8 cellular contexts compared by ENCODE assay signal in the genomic region with DNA sequence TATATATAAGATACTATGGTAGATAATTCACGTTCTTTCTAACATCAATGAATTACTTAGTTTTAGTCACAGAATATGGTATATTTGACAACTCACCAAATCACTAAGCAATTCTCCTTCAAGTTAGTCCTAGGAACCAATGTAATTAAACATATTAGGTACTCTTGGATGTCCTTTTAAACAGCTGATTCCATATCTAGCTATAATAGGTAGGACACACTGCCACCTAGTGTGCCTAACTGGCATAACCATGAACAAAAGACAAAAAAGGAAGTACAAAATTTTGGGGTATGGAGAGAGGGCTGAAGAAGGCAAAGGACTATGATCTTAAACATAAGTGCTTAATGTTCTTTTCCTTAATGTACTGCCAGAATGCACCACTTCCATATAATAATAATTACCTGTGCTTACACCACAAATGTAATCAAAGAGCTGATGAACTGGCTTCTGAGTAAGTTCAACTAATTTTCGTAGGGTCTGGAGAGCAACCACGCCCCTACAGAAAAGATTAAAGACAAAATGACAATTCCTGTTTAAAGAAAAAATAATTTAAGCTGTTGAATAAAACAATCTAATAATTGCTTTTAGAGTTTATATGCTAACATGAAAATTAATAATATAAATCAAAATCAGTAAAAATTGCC. TPM values are rescaled to one million over a fixed set of nuclear protein-coding genes. Genes with fewer than 3 reads are reported as not detected.
DNase-seq lines count a peak whose midpoint lies in the region; ATAC-seq and TF ChIP-seq lines count a peak whose summit lies in the region.

No MANE protein-coding gene starts in this region.

- in situ Hi-C loops in GM13976 (cut with MboI; ENCODE audit: low sequenced_read_pairs, unreplicated experiment), result no loop called here

- H3K27ac Mint-ChIP-seq in WTC11, result no peak overlapping the region
- no peak overlapping the region for H3K27ac Mint-ChIP-seq in naive thymus-derived CD8-positive, alpha-beta T cell

- H3K27me3 ChIP-seq in vagina, result no peaks in the 10 kb centered on the region

- H3K4me1 Mint-ChIP-seq in WTC11, result no peaks in the 10 kb centered on the region
- H3K4me1 Mint-ChIP-seq in naive thymus-derived CD8-positive, alpha-beta T cell, result peaks cover 0 to 17% (median 6%) of the 10 kb centered on the region in 4 donors

- no peak overlapping the region for H3K4me3 Mint-ChIP-seq in WTC11
- H3K4me3 Mint-ChIP-seq in naive thymus-derived CD8-positive, alpha-beta T cell, result no peak overlapping the region

- no peak for TF ChIP-seq POLR2A in vagina (IDR thresholded peaks at IDR 0.05)

- no peaks in the 10 kb centered on the region for H3K9me3 Mint-ChIP-seq in WTC11
- no peaks in the 10 kb centered on the region for H3K9me3 Mint-ChIP-seq in naive thymus-derived CD8-positive, alpha-beta T cell

- CTCF ChIA-PET in WTC11 (lab: Charles Lee), result interaction anchor here (0.5 to 2.2 kb wide), 26 partner anchors 8 to 668 kb away, joined by 3 to 16 read pairs (median 4); a partner anchor contains a TSS

- no peak overlapping the region for H3K27ac ChIP-seq in vagina

- TF ChIP-seq CTCF in GM13976 (IDR thresholded peaks at IDR 0.05; ENCODE audit: borderline replicate concordance, control extremely low read depth, extremely low read depth, insufficient read depth, missing control alignments) (peak; percentile 66), WTC11 (IDR thresholded peaks at IDR 0.05) (peak; percentile 75), vagina (IDR thresholded peaks at IDR 0.05) (peak; percentile 57 to 75 (median 61))

- no peak overlapping the region for H3K4me3 ChIP-seq in vagina

- intact Hi-C loops in vagina (cut with DNase I), result loop anchor here (5.0 kb wide), 1 partner anchor 315 kb away; no protein-coding TSS in a partner anchor

- DNase-seq in AG08395 (ENCODE audit: low spot score), result peak; percentile 56
- peak; percentile 64 for DNase-seq in GM13976 (ENCODE audit: low spot score)
- DNase-seq in NCI-H2196 (lab: John Stamatoyannopoulos, UW; ENCODE audit: unreplicated experiment), result peak; percentile 82
- DNase-seq in WTC11 (ENCODE audit: low spot score), result peak; percentile 48
- DNase-seq in epidermal melanocyte (ENCODE audit: insufficient read length, low spot score), result peak; percentile 71
- DNase-seq in naive thymus-derived CD8-positive, alpha-beta T cell, result peak; percentile 14 to 73 (median 58)
- DNase-seq in vagina (ENCODE audit: extremely low spot score in 2 of 2), result no peak

- no peaks in the 10 kb centered on the region for H3K9me3 ChIP-seq in vagina

- H3K36me3 Mint-ChIP-seq in WTC11, result peaks cover 8% of the 10 kb centered on the region
- H3K36me3 Mint-ChIP-seq in naive thymus-derived CD8-positive, alpha-beta T cell, result peaks cover 6 to 53% (median 7%) of the 10 kb centered on the region in 3 donors

- H3K36me3 ChIP-seq in vagina, result peaks cover 0 to 18% of the 10 kb centered on the region in 2 donors

- POLR2A ChIA-PET in WTC11 (lab: Charles Lee), result no interaction called here
- POLR2A ChIA-PET in naive thymus-derived CD8-positive, alpha-beta T cell (lab: Charles Lee), result interaction anchor here (0.6 to 2.8 kb wide), 4 partner anchors 38 to 115 kb away, joined by 3 to 24 read pairs (median 5); a partner anchor contains a TSS

- H3K4me1 ChIP-seq in vagina, result no peaks in the 10 kb centered on the region

- ATAC-seq in HG03139 (IDR thresholded peaks at IDR 0.05; ENCODE audit: unreplicated experiment) (peak; percentile 73), WTC11 (peak; percentile 77)
- ATAC-seq in naive thymus-derived CD8-positive, alpha-beta T cell, result peak; percentile 81

- H3K27me3 Mint-ChIP-seq in WTC11 (ENCODE audit: low read depth), result no peaks in the 10 kb centered on the region
- no peaks in the 10 kb centered on the region for H3K27me3 Mint-ChIP-seq in naive thymus-derived CD8-positive, alpha-beta T cell

TF ChIP-seq in WTC11, 78 proteins besides CTCF, POLR2A, EP300 and RAD21 (continues in another document):
- TF ChIP-seq, protein P1, sequence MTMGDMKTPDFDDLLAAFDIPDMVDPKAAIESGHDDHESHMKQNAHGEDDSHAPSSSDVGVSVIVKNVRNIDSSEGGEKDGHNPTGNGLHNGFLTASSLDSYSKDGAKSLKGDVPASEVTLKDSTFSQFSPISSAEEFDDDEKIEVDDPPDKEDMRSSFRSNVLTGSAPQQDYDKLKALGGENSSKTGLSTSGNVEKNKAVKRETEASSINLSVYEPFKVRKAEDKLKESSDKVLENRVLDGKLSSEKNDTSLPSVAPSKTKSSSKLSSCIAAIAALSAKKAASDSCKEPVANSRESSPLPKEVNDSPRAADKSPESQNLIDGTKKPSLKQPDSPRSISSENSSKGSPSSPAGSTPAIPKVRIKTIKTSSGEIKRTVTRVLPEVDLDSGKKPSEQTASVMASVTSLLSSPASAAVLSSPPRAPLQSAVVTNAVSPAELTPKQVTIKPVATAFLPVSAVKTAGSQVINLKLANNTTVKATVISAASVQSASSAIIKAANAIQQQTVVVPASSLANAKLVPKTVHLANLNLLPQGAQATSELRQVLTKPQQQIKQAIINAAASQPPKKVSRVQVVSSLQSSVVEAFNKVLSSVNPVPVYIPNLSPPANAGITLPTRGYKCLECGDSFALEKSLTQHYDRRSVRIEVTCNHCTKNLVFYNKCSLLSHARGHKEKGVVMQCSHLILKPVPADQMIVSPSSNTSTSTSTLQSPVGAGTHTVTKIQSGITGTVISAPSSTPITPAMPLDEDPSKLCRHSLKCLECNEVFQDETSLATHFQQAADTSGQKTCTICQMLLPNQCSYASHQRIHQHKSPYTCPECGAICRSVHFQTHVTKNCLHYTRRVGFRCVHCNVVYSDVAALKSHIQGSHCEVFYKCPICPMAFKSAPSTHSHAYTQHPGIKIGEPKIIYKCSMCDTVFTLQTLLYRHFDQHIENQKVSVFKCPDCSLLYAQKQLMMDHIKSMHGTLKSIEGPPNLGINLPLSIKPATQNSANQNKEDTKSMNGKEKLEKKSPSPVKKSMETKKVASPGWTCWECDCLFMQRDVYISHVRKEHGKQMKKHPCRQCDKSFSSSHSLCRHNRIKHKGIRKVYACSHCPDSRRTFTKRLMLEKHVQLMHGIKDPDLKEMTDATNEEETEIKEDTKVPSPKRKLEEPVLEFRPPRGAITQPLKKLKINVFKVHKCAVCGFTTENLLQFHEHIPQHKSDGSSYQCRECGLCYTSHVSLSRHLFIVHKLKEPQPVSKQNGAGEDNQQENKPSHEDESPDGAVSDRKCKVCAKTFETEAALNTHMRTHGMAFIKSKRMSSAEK (CRISPR knock-in tag; IDR thresholded peaks at IDR 0.05; ENCODE audit: borderline replicate concordance), result no peak
- TF ChIP-seq PRRX2 (CRISPR knock-in tag; IDR thresholded peaks at IDR 0.05) (no peak), TCF7 (CRISPR knock-in tag; IDR thresholded peaks at IDR 0.05; ENCODE audit: low read depth) (no peak), ZNF317 (CRISPR knock-in tag; IDR thresholded peaks at IDR 0.05; ENCODE audit: borderline replicate concordance, low read depth) (no peak), ZNF138 (CRISPR knock-in tag; conservative IDR thresholded peaks at IDR 0.05) (no peak), ZNF423 (CRISPR knock-in tag; IDR thresholded peaks at IDR 0.05) (no peak)
- TF ChIP-seq, protein P2, sequence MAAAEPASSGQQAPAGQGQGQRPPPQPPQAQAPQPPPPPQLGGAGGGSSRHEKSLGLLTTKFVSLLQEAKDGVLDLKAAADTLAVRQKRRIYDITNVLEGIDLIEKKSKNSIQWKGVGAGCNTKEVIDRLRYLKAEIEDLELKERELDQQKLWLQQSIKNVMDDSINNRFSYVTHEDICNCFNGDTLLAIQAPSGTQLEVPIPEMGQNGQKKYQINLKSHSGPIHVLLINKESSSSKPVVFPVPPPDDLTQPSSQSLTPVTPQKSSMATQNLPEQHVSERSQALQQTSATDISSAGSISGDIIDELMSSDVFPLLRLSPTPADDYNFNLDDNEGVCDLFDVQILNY (CRISPR knock-in tag; IDR thresholded peaks at IDR 0.05), result no peak
- TF ChIP-seq, protein P3, sequence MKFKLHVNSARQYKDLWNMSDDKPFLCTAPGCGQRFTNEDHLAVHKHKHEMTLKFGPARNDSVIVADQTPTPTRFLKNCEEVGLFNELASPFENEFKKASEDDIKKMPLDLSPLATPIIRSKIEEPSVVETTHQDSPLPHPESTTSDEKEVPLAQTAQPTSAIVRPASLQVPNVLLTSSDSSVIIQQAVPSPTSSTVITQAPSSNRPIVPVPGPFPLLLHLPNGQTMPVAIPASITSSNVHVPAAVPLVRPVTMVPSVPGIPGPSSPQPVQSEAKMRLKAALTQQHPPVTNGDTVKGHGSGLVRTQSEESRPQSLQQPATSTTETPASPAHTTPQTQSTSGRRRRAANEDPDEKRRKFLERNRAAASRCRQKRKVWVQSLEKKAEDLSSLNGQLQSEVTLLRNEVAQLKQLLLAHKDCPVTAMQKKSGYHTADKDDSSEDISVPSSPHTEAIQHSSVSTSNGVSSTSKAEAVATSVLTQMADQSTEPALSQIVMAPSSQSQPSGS (CRISPR knock-in tag; IDR thresholded peaks at IDR 0.05; ENCODE audit: borderline replicate concordance, low read depth), result no peak
- TF ChIP-seq, protein P4, sequence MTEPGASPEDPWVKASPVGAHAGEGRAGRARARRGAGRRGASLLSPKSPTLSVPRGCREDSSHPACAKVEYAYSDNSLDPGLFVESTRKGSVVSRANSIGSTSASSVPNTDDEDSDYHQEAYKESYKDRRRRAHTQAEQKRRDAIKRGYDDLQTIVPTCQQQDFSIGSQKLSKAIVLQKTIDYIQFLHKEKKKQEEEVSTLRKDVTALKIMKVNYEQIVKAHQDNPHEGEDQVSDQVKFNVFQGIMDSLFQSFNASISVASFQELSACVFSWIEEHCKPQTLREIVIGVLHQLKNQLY (CRISPR knock-in tag; IDR thresholded peaks at IDR 0.05), result no peak

RNA-seq across cellular contexts. Expression of a gene that starts 28.7 kb away (rescaled TPM):
- total RNA-seq in WTC11 (2021), result 11.1 to 12.4 TPM (median 11.4 TPM) in 3 replicates
- total RNA-seq in naive thymus-derived CD8-positive, alpha-beta T cell, result 10 to 100 TPM; 19.7 to 25.6 TPM
- polyA plus RNA-seq in naive thymus-derived CD8-positive, alpha-beta T cell, result 10 to 100 TPM; 24.0 to 26.5 (median 24.3) TPM
- total RNA-seq in vagina, result 18.7 TPM

RNA-seq across cellular contexts. Expression of a gene that starts 41.0 kb away (rescaled TPM):
- 2.6 to 2.9 TPM (median 2.7 TPM) in 3 replicates for total RNA-seq in WTC11 (2021)
- total RNA-seq in naive thymus-derived CD8-positive, alpha-beta T cell, result 10 to 100 TPM; 42.9 to 46.6 TPM
- 10 to 100 TPM; 11.1 to 18.2 (median 13.7) TPM for polyA plus RNA-seq in naive thymus-derived CD8-positive, alpha-beta T cell
- total RNA-seq in vagina, result 7.9 TPM

Comparison
In these comparisons a context has a peak if more than half of its experiments do, and no peak if none do; other contexts are left out.
1. DNase-seq: peak in AG08395 (single experiment), GM13976 (single experiment), NCI-H2196 (single experiment), WTC11 (single experiment), epidermal melanocyte (single experiment) and naive thymus-derived CD8-positive, alpha-beta T cell (10 of 10); none in vagina (0 of 2).
2. Peak in every context shown above with its lines, with median percentiles within 50 percentile points of each other: CTCF ChIP-seq and ATAC-seq.